1 cellular context compared by ENCODE assay signal in the genomic region with DNA sequence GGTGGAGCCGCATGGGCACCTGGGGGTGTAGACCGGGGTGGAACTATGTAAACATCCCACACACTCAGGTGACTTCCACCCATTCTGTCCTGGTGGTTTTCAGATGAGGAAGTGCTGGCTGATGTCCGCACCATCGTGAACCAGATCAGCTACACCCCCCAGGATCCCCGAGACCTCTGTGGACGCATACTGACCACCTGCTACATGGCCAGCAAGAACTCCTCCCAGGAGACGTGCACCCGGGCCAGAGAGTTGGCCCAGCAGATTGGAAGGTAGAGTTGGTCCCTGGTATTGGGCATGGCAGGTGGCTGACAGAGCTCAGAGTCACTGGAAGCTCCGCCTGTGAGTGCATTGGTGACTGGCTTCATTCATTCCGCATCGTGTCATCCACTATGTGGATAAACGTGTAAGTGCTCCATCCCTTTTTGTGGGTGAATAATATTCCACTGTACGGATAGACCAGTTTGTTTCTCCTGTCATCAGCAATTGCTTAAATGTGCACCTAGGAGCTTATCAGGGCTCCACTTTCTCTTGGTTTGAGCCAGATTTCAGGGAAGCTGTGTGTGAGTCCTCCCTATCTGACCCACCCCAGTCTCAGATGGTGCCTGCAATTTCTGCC.
A peak's percentile ranks its signal among the peaks of the same experiment; 100 is the strongest.
TF ChIP-seq lines count a peak whose summit lies in the region.

No MANE protein-coding gene starts in this region.

TF ChIP-seq in K562, 482 proteins besides CTCF, POLR2A, EP300 and RAD21:
- peak; percentile 21 for TF ChIP-seq ZNF146 (CRISPR knock-in tag; IDR thresholded peaks at IDR 0.05; ENCODE audit: unreplicated experiment)
- TF ChIP-seq ZSCAN32 (CRISPR knock-in tag; IDR thresholded peaks at IDR 0.05) = no peak
